Comparison of ENCODE assay signal across 8 cellular contexts in genomic region chr19:18104793-18105131, GRCh38. TPM values are rescaled to one million over a fixed set of nuclear protein-coding genes. Genes with fewer than 3 reads are reported as not detected.
A peak's percentile ranks its signal among the peaks of the same experiment; 100 is the strongest.
DNase-seq lines count a peak whose midpoint lies in the region; ATAC-seq, FAIRE-seq and TF ChIP-seq lines count a peak whose summit lies in the region.

No MANE protein-coding gene starts in this region.

- no peak for TF ChIP-seq CTCF in cardiac muscle cell (IDR thresholded peaks at IDR 0.05; ENCODE audit: low read depth, low read length)
- no peak for TF ChIP-seq CTCF in astrocyte (IDR thresholded peaks at IDR 0.05; ENCODE audit: insufficient read depth, low read depth, low read length)
- TF ChIP-seq CTCF in liver (IDR thresholded peaks at IDR 0.05; ENCODE audit: low read depth, low read length, missing input control), result no peak
- TF ChIP-seq CTCF in transverse colon (IDR thresholded peaks at IDR 0.05), result no peak

- peak overlapping the region; percentile 75 for H3K4me3 Mint-ChIP-seq in astrocyte (ENCODE audit: unreplicated experiment)

- H3K4me3 ChIP-seq in cardiac muscle cell (peak overlapping the region; percentile 22), astrocyte (ENCODE audit: insufficient read depth, low read depth, low read length) (peak overlapping the region; percentile 58), liver (ENCODE audit: low read depth in 1 of 3, low read length in 3 of 3) (peak overlapping the region; percentile 34 to 62 (median 50)), transverse colon (peak overlapping the region in 3 of 4 donors; percentile 6 to 31 (median 21))

- peak overlapping the region; percentile 95 for H2AFZ ChIP-seq in astrocyte (ENCODE audit: low read depth, low read length)

- H3K4me2 ChIP-seq in astrocyte (ENCODE audit: low read length), result peak overlapping the region; percentile 93

- in situ Hi-C loops in transverse colon (cut with MboI; ENCODE audit: low pct_ligation_motif_present in 1 of 4, low pct_unique_long_range_greater_than_20kb in 1 of 4, low sequenced_read_pairs in 3 of 4), result no loop called here

- no peak for TF ChIP-seq POLR2A in transverse colon (IDR thresholded peaks at IDR 0.05)

- H3K9ac ChIP-seq in astrocyte (ENCODE audit: low read length), result peak overlapping the region; percentile 68
- H3K9ac ChIP-seq in liver (ENCODE audit: low read depth in 1 of 2, low read length in 2 of 2), result peak overlapping the region; percentile 69 to 91

- H3K79me2 ChIP-seq in astrocyte (ENCODE audit: insufficient read depth, low read length), result no peaks in the 10 kb centered on the region

- peaks cover under 1% of the 10 kb centered on the region for H4K20me1 ChIP-seq in astrocyte (ENCODE audit: insufficient read depth, low read length)

- H3K9me3 Mint-ChIP-seq in astrocyte (ENCODE audit: unreplicated experiment), result no peaks in the 10 kb centered on the region

- no peaks in the 10 kb centered on the region for H3K27me3 ChIP-seq in cardiac muscle cell
- H3K27me3 ChIP-seq in astrocyte (ENCODE audit: insufficient read depth, low read length), result peaks cover 12% of the 10 kb centered on the region
- H3K27me3 ChIP-seq in liver (ENCODE audit: control insufficient read depth in 4 of 4, insufficient read depth in 4 of 4, low read length in 3 of 4), result no peaks in the 10 kb centered on the region
- peaks cover 17% of the 10 kb centered on the region for H3K27me3 ChIP-seq in transverse colon

- TF ChIP-seq RAD21 in liver (IDR thresholded peaks at IDR 0.05), result no peak

- intact Hi-C loops in Right ventricle myocardium inferior (cut with DNase I), result no loop called here
- intact Hi-C loops in transverse colon (cut with DNase I; ENCODE audit: low total_unique reads), result no loop called here

- ATAC-seq in Right ventricle myocardium inferior, result no peak

- FAIRE-seq in astrocyte (lab: Jason Lieb, UNC), result no peak

- H3K9me3 ChIP-seq in cardiac muscle cell (ENCODE audit: low read depth), result no peaks in the 10 kb centered on the region
- H3K9me3 ChIP-seq in astrocyte (ENCODE audit: insufficient read depth, low read depth, low read length), result no peaks in the 10 kb centered on the region
- no peaks in the 10 kb centered on the region for H3K9me3 ChIP-seq in liver (ENCODE audit: control insufficient read depth in 4 of 4, low read length in 3 of 4)
- no peaks in the 10 kb centered on the region for H3K9me3 ChIP-seq in transverse colon

- H3K4me1 Mint-ChIP-seq in astrocyte (ENCODE audit: low read depth, unreplicated experiment), result no peaks in the 10 kb centered on the region

- no peaks in the 10 kb centered on the region for H3K36me3 Mint-ChIP-seq in astrocyte (ENCODE audit: low read depth, unreplicated experiment)

- H3K36me3 ChIP-seq in cardiac muscle cell, result no peaks in the 10 kb centered on the region
- no peaks in the 10 kb centered on the region for H3K36me3 ChIP-seq in astrocyte (ENCODE audit: insufficient read depth, low read length)
- no peaks in the 10 kb centered on the region for H3K36me3 ChIP-seq in liver (ENCODE audit: control insufficient read depth in 4 of 4, insufficient read depth in 3 of 4, low read depth in 1 of 4, low read length in 3 of 4)
- H3K36me3 ChIP-seq in transverse colon, result no peaks in the 10 kb centered on the region

- no peak for DNase-seq in cardiac muscle cell (ENCODE audit: low read depth in 1 of 2, low spot score in 1 of 2)
- DNase-seq in Right ventricle myocardium inferior (ENCODE audit: missing footprints), result no peak
- DNase-seq in astrocyte (ENCODE audit: low read depth), result no peak
- no peak for DNase-seq in transverse colon
- no peak for DNase-seq in NCI-H1092 (lab: John Stamatoyannopoulos, UW)
- no peak for DNase-seq in NCI-H128 (lab: John Stamatoyannopoulos, UW; ENCODE audit: unreplicated experiment)
- DNase-seq in stimulated activated naive CD4-positive, alpha-beta T cell treated with Interleukin-2 at 50 U/mL for 16 hours (lab: John Stamatoyannopoulos, UW), result no peak

- H3K4me1 ChIP-seq in cardiac muscle cell (ENCODE audit: low read depth), result no peaks in the 10 kb centered on the region
- H3K4me1 ChIP-seq in astrocyte (ENCODE audit: insufficient read depth, low read length), result peaks cover 9% of the 10 kb centered on the region
- peaks cover 6 to 38% (median 28%) of the 10 kb centered on the region in 4 donors for H3K4me1 ChIP-seq in liver (ENCODE audit: control insufficient read depth in 4 of 4, insufficient read depth in 4 of 4, low read length in 3 of 4)
- peaks cover 0 to 25% (median 22%) of the 10 kb centered on the region in 4 donors for H3K4me1 ChIP-seq in transverse colon

- H3K27ac Mint-ChIP-seq in astrocyte (ENCODE audit: unreplicated experiment), result no peak overlapping the region

- TF ChIP-seq EP300 in transverse colon (IDR thresholded peaks at IDR 0.05; ENCODE audit: low read depth), result no peak

- H3K27ac ChIP-seq in cardiac muscle cell (peak overlapping the region; percentile 41), astrocyte (ENCODE audit: low read depth, low read length) (no peak overlapping the region), liver (ENCODE audit: low read depth in 1 of 2, low read length in 2 of 2) (peak overlapping the region; percentile 91 to 96), transverse colon (peak overlapping the region in 2 of 4 donors; percentile 4 to 13)

- peaks cover 13% of the 10 kb centered on the region for H3K27me3 Mint-ChIP-seq in astrocyte (ENCODE audit: low read depth, unreplicated experiment)

- 64% methylated on average over 5 of the region's 5 CpGs for WGBS in liver
- WGBS in transverse colon (ENCODE audit: low coverage in 1 of 2), 2 donors, result 62% methylated on average over 5 of the region's 5 CpGs; no CpG with 5 or more reads in 1 of the 2 donors

TF ChIP-seq in liver, 16 proteins besides CTCF, POLR2A, EP300 and RAD21 (continues in another document):
- TF ChIP-seq GABPA (IDR thresholded peaks at IDR 0.05 in 1 of 2, conservative IDR thresholded peaks at IDR 0.05 in 1 of 2), result no peak
- no peak for TF ChIP-seq SP1 (IDR thresholded peaks at IDR 0.05)
- no peak for TF ChIP-seq REST (IDR thresholded peaks at IDR 0.05)
- no peak for TF ChIP-seq YY1 (IDR thresholded peaks at IDR 0.05)
- no peak for TF ChIP-seq FOXA1 (IDR thresholded peaks at IDR 0.05)
- TF ChIP-seq ATF3 (IDR thresholded peaks at IDR 0.05), result no peak
- no peak for TF ChIP-seq ZBTB33 (IDR thresholded peaks at IDR 0.05)
- no peak for TF ChIP-seq FOXA2 (IDR thresholded peaks at IDR 0.05)

RNA-seq across cellular contexts. Expression of gene MAST3, which starts 7.2 kb away (rescaled TPM):
- total RNA-seq in cardiac muscle cell, result 6.6 and 8.1 TPM in 2 replicates
- 5.5 and 8.4 TPM in 2 replicates for polyA plus RNA-seq in cardiac muscle cell
- 5.5 TPM for total RNA-seq in Right ventricle myocardium inferior
- 5.5 and 6.3 TPM in 2 replicates for total RNA-seq in astrocyte
- 10 to 100 TPM in 1 of 2 donors, 1 to 10 TPM in 1; 8.6 to 10.6 TPM for total RNA-seq in liver
- 1 to 10 TPM; 4.3 to 4.7 TPM for polyA plus RNA-seq in liver
- total RNA-seq in transverse colon, result 10 to 100 TPM; 27.2 to 53.5 (median 32.7) TPM

RNA-seq across cellular contexts. Expression of gene IL12RB1, which starts 18.0 kb away (rescaled TPM):
- not detected in 2 replicates for total RNA-seq in cardiac muscle cell
- polyA plus RNA-seq in cardiac muscle cell, result not detected in 2 replicates
- total RNA-seq in Right ventricle myocardium inferior, result 1.1 TPM
- total RNA-seq in astrocyte, result 0.07 TPM in 1 of 2 replicates, not detected in the other
- 1 to 10 TPM; 1.3 to 2.4 TPM for total RNA-seq in liver
- under 1 TPM; 0.43 to 0.90 TPM for polyA plus RNA-seq in liver
- total RNA-seq in transverse colon, result 1 to 10 TPM in 1 of 4 donors, under 1 TPM in 1, not detected in 2; 0.55 to 2.1 TPM

RNA-seq across cellular contexts. Expression of gene PIK3R2, which starts 48.2 kb away (rescaled TPM):
- total RNA-seq in cardiac muscle cell (64.7 and 72.0 TPM in 2 replicates), Right ventricle myocardium inferior (21.7 TPM), astrocyte (58.4 and 60.6 TPM in 2 replicates), liver (10 to 100 TPM in 1 of 2 donors, 1 to 10 TPM in 1; 9.1 to 37.8 TPM), transverse colon (100 to 1,000 TPM in 1 of 4 donors, 10 to 100 TPM in 3; 30.5 to 135 (median 31.2) TPM)
- polyA plus RNA-seq in cardiac muscle cell (48.5 and 53.8 TPM in 2 replicates), liver (1 to 10 TPM; 1.5 to 6.2 TPM)
